In the genomic region with DNA sequence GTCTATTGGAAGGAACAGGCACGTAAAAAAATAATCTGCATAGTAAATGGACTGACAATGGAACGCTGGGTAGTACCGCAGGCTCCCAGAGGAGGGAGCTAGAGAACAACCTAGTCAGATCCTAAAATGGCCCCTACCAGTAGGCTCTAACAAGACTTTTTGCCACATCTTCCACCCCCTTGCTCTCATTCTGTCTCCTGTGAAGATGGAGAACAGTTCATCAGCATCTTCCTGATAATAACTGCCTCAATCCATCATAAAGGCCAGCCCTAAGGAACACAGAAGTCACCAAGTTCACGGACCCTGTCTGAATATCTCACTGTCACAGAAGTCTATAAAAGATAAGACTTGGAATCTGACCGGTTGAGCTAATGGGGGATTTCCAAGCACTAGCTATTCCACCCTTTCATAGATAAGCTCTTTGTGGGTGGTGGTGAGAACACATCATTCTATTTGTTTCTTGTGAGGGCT, we compare ENCODE assay signal across 8 cellular contexts.
A peak's percentile ranks its signal among the peaks of the same experiment; 100 is the strongest.
DNase-seq lines count a peak whose midpoint lies in the region; ATAC-seq lines count a peak whose summit lies in the region.

No MANE protein-coding gene starts in this region.

- peaks cover 5% of the 10 kb centered on the region for H3K4me1 ChIP-seq in right cardiac atrium (ENCODE audit: control insufficient read depth, insufficient read depth, low read length)

- H3K4me3 ChIP-seq in right cardiac atrium (ENCODE audit: low read length) (no peak overlapping the region), skeletal muscle cell (ENCODE audit: low read depth, low read length) (no peak overlapping the region)

- WGBS in right cardiac atrium: 13% methylated on average over 5 of the region's 5 CpGs

- H3K9me3 Mint-ChIP-seq in activated naive CD8-positive, alpha-beta T cell treated with anti-CD3 and anti-CD28 coated beads for 36 hours: no peaks in the 10 kb centered on the region

- H3K27ac ChIP-seq in right cardiac atrium (ENCODE audit: low read length): no peak overlapping the region

- H3K4me3 Mint-ChIP-seq in activated naive CD8-positive, alpha-beta T cell treated with anti-CD3 and anti-CD28 coated beads for 36 hours: no peak overlapping the region

- peaks cover 10% of the 10 kb centered on the region for H3K4me1 Mint-ChIP-seq in activated naive CD8-positive, alpha-beta T cell treated with anti-CD3 and anti-CD28 coated beads for 36 hours

- H3K27ac Mint-ChIP-seq in activated naive CD8-positive, alpha-beta T cell treated with anti-CD3 and anti-CD28 coated beads for 36 hours: no peak overlapping the region

- DNase-seq in EL (peak; percentile 76), MV-4-11 (lab: John Stamatoyannopoulos, UW) (peak; percentile 72), SKM-1 (lab: John Stamatoyannopoulos, UW; ENCODE audit: unreplicated experiment) (peak; percentile 63), right cardiac atrium (peak; percentile 48 to 87 (median 75)), skeletal muscle cell (ENCODE audit: low read depth) (peak; percentile 15)
- peak; percentile 61 for DNase-seq in activated naive CD8-positive, alpha-beta T cell treated with anti-CD3 and anti-CD28 coated beads for 36 hours

- intact Hi-C loops in right cardiac atrium (cut with DNase I): loop anchor here in 3 of 4 donors (5.0 to 10.0 kb wide), 4 partner anchors 125 to 265 kb away; a partner anchor contains a TSS

- H3K27me3 ChIP-seq in right cardiac atrium (ENCODE audit: control insufficient read depth, insufficient read depth): no peaks in the 10 kb centered on the region

- peaks cover 43% of the 10 kb centered on the region for H3K27me3 Mint-ChIP-seq in activated naive CD8-positive, alpha-beta T cell treated with anti-CD3 and anti-CD28 coated beads for 36 hours

- peaks cover 2% of the 10 kb centered on the region for H3K9me3 ChIP-seq in right cardiac atrium (ENCODE audit: control insufficient read depth, low read length)

- ATAC-seq in GM21825 (IDR thresholded peaks at IDR 0.05; ENCODE audit: unreplicated experiment): peak; percentile 52
- peak in 1 of 2 donors; percentile 33 for ATAC-seq in right cardiac atrium
- ATAC-seq in HG03097 (IDR thresholded peaks at IDR 0.05; ENCODE audit: low FRiP score, unreplicated experiment): no peak

- no peaks in the 10 kb centered on the region for H3K36me3 Mint-ChIP-seq in activated naive CD8-positive, alpha-beta T cell treated with anti-CD3 and anti-CD28 coated beads for 36 hours

Comparison
In these comparisons a context has a peak if more than half of its experiments do, and no peak if none do; other contexts are left out.
1. DNase-seq: peak in every context shown above with its lines; median percentile 76 in EL; 75 in right cardiac atrium; 72 in MV-4-11; 63 in SKM-1; 61 in activated naive CD8-positive, alpha-beta T cell treated with anti-CD3 and anti-CD28 coated beads for 36 hours; 15 in skeletal muscle cell.